In genomic region chr7:50306491-50307367, GRCh38 we compare ENCODE assay signal across 1 cellular context.
TF ChIP-seq lines count a peak whose summit lies in the region.

No MANE protein-coding gene starts in this region.

TF ChIP-seq in GM12878, 131 proteins besides CTCF, POLR2A, EP300 and RAD21 (continued from another document):
- TF ChIP-seq, protein P1, sequence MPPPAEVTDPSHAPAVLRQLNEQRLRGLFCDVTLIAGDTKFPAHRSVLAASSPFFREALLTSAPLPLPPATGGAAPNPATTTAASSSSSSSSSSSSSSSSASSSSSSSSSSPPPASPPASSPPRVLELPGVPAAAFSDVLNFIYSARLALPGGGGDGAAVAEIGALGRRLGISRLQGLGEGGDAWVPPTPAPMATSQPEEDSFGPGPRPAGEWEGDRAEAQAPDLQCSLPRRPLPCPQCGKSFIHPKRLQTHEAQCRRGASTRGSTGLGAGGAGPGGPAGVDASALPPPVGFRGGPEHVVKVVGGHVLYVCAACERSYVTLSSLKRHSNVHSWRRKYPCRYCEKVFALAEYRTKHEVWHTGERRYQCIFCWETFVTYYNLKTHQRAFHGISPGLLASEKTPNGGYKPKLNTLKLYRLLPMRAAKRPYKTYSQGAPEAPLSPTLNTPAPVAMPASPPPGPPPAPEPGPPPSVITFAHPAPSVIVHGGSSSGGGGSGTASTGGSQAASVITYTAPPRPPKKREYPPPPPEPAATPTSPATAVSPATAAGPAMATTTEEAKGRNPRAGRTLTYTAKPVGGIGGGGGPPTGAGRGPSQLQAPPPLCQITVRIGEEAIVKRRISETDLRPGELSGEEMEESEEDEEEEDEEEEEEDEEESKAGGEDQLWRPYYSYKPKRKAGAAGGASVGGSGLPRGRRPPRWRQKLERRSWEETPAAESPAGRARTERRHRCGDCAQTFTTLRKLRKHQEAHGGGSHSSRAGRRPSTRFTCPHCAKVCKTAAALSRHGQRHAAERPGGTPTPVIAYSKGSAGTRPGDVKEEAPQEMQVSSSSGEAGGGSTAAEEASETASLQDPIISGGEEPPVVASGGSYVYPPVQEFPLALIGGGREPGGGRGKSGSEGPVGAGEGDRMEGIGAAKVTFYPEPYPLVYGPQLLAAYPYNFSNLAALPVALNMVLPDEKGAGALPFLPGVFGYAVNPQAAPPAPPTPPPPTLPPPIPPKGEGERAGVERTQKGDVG (CRISPR knock-in tag; IDR thresholded peaks at IDR 0.05) = no peak
- TF ChIP-seq MTA2 (IDR thresholded peaks at IDR 0.05; ENCODE audit: low read depth) = 0 out of 2 replicates have a peak, but pooled peaks have one; percentile 14
- TF ChIP-seq, protein P2, sequence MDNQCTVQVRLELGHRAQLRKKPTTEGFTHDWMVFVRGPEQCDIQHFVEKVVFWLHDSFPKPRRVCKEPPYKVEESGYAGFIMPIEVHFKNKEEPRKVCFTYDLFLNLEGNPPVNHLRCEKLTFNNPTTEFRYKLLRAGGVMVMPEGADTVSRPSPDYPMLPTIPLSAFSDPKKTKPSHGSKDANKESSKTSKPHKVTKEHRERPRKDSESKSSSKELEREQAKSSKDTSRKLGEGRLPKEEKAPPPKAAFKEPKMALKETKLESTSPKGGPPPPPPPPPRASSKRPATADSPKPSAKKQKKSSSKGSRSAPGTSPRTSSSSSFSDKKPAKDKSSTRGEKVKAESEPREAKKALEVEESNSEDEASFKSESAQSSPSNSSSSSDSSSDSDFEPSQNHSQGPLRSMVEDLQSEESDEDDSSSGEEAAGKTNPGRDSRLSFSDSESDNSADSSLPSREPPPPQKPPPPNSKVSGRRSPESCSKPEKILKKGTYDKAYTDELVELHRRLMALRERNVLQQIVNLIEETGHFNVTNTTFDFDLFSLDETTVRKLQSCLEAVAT (IDR thresholded peaks at IDR 0.05) = no peak
- no peak for TF ChIP-seq POLR2AphosphoS2 (IDR thresholded peaks at IDR 0.05; ENCODE audit: low read depth, low read length)
- no peak for TF ChIP-seq MTA3 (IDR thresholded peaks at IDR 0.05; ENCODE audit: borderline replicate concordance, low read length)
- TF ChIP-seq, protein P3, sequence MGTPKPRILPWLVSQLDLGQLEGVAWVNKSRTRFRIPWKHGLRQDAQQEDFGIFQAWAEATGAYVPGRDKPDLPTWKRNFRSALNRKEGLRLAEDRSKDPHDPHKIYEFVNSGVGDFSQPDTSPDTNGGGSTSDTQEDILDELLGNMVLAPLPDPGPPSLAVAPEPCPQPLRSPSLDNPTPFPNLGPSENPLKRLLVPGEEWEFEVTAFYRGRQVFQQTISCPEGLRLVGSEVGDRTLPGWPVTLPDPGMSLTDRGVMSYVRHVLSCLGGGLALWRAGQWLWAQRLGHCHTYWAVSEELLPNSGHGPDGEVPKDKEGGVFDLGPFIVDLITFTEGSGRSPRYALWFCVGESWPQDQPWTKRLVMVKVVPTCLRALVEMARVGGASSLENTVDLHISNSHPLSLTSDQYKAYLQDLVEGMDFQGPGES (IDR thresholded peaks at IDR 0.05) = no peak
- TF ChIP-seq BACH1 (IDR thresholded peaks at IDR 0.05; ENCODE audit: borderline replicate concordance) = no peak
- TF ChIP-seq HDAC2 (IDR thresholded peaks at IDR 0.05) = no peak
- no peak for TF ChIP-seq SKIL (IDR thresholded peaks at IDR 0.05; ENCODE audit: low read depth, poor library complexity, severe bottlenecking)
